In genomic region chr16:55521792-55522191, GRCh38 we compare ENCODE assay signal across 29 cellular contexts.
"Had no signal": no experiment of that assay in that cellular context is flagged by ENCODE, and none has a peak within 500 bp of the region (broad histone marks: within the 10 kb centered on the region; RNA-seq: fewer than 3 reads in every experiment).

No MANE protein-coding gene starts in this region.

- H3K4me1 Mint-ChIP-seq: stimulated activated effector memory CD8-positive, alpha-beta T cell treated with anti-CD3 and anti-CD28 coated beads, Interleukin-12 subunit alpha, Interleukin-12 subunit beta, amount 100 ng/mL, for 72 hours; stimulated activated memory B cell treated with anti-CD40 and anti-IgM and Interleukin-4, amounts not matched to agents 10 μg/mL and 1 μg/mL and 100 μg/mL, for 72 hours; stimulated activated naive B cell treated with anti-CD40 and anti-IgM and Interleukin-4, amounts not matched to agents 10 μg/mL and 1 μg/mL and 100 μg/mL, for 72 hours; stimulated activated naive CD8-positive, alpha-beta T cell treated with anti-CD3 and anti-CD28 coated beads, Interleukin-15, amount 100 ng/mL, for 72 hours had no signal

- DNase-seq: stimulated activated CD4-positive, alpha-beta T cell treated with anti-CD3 and anti-CD28 coated beads, Interleukin-2, amount 100 ng/mL, for 48 hours; stimulated activated CD4-positive, alpha-beta T cell treated with anti-CD3 and anti-CD28 coated beads, Interleukin-4, amount 100 ng/mL, for 1 hour; stimulated activated CD4-positive, alpha-beta T cell treated with anti-CD3 and anti-CD28 coated beads, Interleukin-4, amount 100 ng/mL, for 24 hours; stimulated activated CD4-positive, alpha-beta T cell treated with anti-CD3 and anti-CD28 coated beads, Interleukin-4, amount 100 ng/mL, for 4 hours; stimulated activated CD8-positive, alpha-beta memory T cell treated with anti-CD3 and anti-CD28 coated beads, Interleukin-4, amount 100 ng/mL, for 48 hours; stimulated activated naive B cell treated with anti-CD40 and anti-IgM and Interleukin-4, amounts not matched to agents 10 μg/mL and 1 μg/mL and 100 μg/mL, for 72 hours; stimulated activated naive CD4-positive, alpha-beta T cell; stimulated activated naive CD4-positive, alpha-beta T cell treated with Interleukin-2 at 50 U/mL for 16 hours; stimulated activated naive CD8-positive, alpha-beta T cell treated with anti-CD3 and anti-CD28 coated beads, Interleukin-15, amount 100 ng/mL, for 72 hours; stimulated activated naive CD8-positive, alpha-beta T cell treated with anti-CD3 and anti-CD28 coated beads, Interleukin-15, Interleukin-2, amounts not matched to agents 100 U/mL and 50 U/mL, for 24 hours; stomach; substantia nigra; testis; thyroid gland; tibial artery; transverse colon; trophoblast cell; upper lobe of left lung; upper lobe of right lung; uterus had no signal

- H3K4me1 ChIP-seq: stomach, suprapubic skin, testis, tibial artery, upper lobe of left lung, upper lobe of right lung, uterus, vagina had no signal

- H3K27ac Mint-ChIP-seq: stimulated activated effector memory CD8-positive, alpha-beta T cell treated with anti-CD3 and anti-CD28 coated beads, Interleukin-12 subunit alpha, Interleukin-12 subunit beta, amount 100 ng/mL, for 72 hours; stimulated activated memory B cell treated with anti-CD40 and anti-IgM and Interleukin-4, amounts not matched to agents 10 μg/mL and 1 μg/mL and 100 μg/mL, for 72 hours; stimulated activated naive B cell treated with anti-CD40 and anti-IgM and Interleukin-4, amounts not matched to agents 10 μg/mL and 1 μg/mL and 100 μg/mL, for 72 hours; stimulated activated naive CD8-positive, alpha-beta T cell treated with anti-CD3 and anti-CD28 coated beads, Interleukin-15, amount 100 ng/mL, for 72 hours; stimulated activated naive CD8-positive, alpha-beta T cell treated with anti-CD3 and anti-CD28 coated beads, Interleukin-15, Interleukin-2, amounts not matched to agents 100 ng/mL and 50 ng/mL, for 24 hours; type B pancreatic cell had no signal

- H3K4me3 Mint-ChIP-seq: stimulated activated effector memory CD8-positive, alpha-beta T cell treated with anti-CD3 and anti-CD28 coated beads, Interleukin-12 subunit alpha, Interleukin-12 subunit beta, amount 100 ng/mL, for 72 hours; stimulated activated memory B cell treated with anti-CD40 and anti-IgM and Interleukin-4, amounts not matched to agents 10 μg/mL and 1 μg/mL and 100 μg/mL, for 72 hours; stimulated activated naive B cell treated with anti-CD40 and anti-IgM and Interleukin-4, amounts not matched to agents 10 μg/mL and 1 μg/mL and 100 μg/mL, for 72 hours; stimulated activated naive CD8-positive, alpha-beta T cell treated with anti-CD3 and anti-CD28 coated beads, Interleukin-15, amount 100 ng/mL, for 72 hours; stimulated activated naive CD8-positive, alpha-beta T cell treated with anti-CD3 and anti-CD28 coated beads, Interleukin-15, Interleukin-2, amounts not matched to agents 100 ng/mL and 50 ng/mL, for 24 hours; type B pancreatic cell had no signal

- H3K4me3 ChIP-seq: stomach, suprapubic skin, testis, thoracic aorta, thyroid gland, tibial artery, tibial nerve, transverse colon, upper lobe of left lung, upper lobe of right lung, uterus, vagina had no signal

- H3K27ac ChIP-seq: stomach, suprapubic skin, testis, thoracic aorta, thyroid gland, tibial artery, tibial nerve, transverse colon, upper lobe of left lung, upper lobe of right lung, uterus, vagina had no signal

- FAIRE-seq: urothelium cell line had no signal

- H3K27me3 Mint-ChIP-seq: stimulated activated memory B cell treated with anti-CD40 and anti-IgM and Interleukin-4, amounts not matched to agents 10 μg/mL and 1 μg/mL and 100 μg/mL, for 72 hours; stimulated activated naive B cell treated with anti-CD40 and anti-IgM and Interleukin-4, amounts not matched to agents 10 μg/mL and 1 μg/mL and 100 μg/mL, for 72 hours; stimulated activated naive CD8-positive, alpha-beta T cell treated with anti-CD3 and anti-CD28 coated beads, Interleukin-15, amount 100 ng/mL, for 72 hours; stimulated activated naive CD8-positive, alpha-beta T cell treated with anti-CD3 and anti-CD28 coated beads, Interleukin-15, Interleukin-2, amounts not matched to agents 100 ng/mL and 50 ng/mL, for 24 hours; type B pancreatic cell had no signal

- H3K36me3 ChIP-seq: stomach, suprapubic skin, thoracic aorta, thyroid gland, tibial artery, transverse colon, upper lobe of left lung, upper lobe of right lung, uterus, vagina had no signal

- H3K27me3 ChIP-seq: stomach, suprapubic skin, testis, thyroid gland, tibial artery, tibial nerve, transverse colon, upper lobe of left lung, upper lobe of right lung, uterus, vagina had no signal

- H3K9me3 ChIP-seq: testis, thoracic aorta, thyroid gland, upper lobe of right lung, uterus, vagina had no signal

- H3K36me3 Mint-ChIP-seq: stimulated activated effector memory CD8-positive, alpha-beta T cell treated with anti-CD3 and anti-CD28 coated beads, Interleukin-12 subunit alpha, Interleukin-12 subunit beta, amount 100 ng/mL, for 72 hours; stimulated activated memory B cell treated with anti-CD40 and anti-IgM and Interleukin-4, amounts not matched to agents 10 μg/mL and 1 μg/mL and 100 μg/mL, for 72 hours; stimulated activated naive B cell treated with anti-CD40 and anti-IgM and Interleukin-4, amounts not matched to agents 10 μg/mL and 1 μg/mL and 100 μg/mL, for 72 hours had no signal

- ATAC-seq: stimulated activated effector memory CD8-positive, alpha-beta T cell treated with anti-CD3 and anti-CD28 coated beads, Interleukin-12 subunit alpha, Interleukin-12 subunit beta, amount 100 ng/mL, for 72 hours; stimulated activated memory B cell treated with anti-CD40 and anti-IgM and Interleukin-4, amounts not matched to agents 10 μg/mL and 1 μg/mL and 100 μg/mL, for 72 hours; stimulated activated naive B cell treated with anti-CD40 and anti-IgM and Interleukin-4, amounts not matched to agents 10 μg/mL and 1 μg/mL and 100 μg/mL, for 72 hours; stimulated activated naive CD8-positive, alpha-beta T cell treated with anti-CD3 and anti-CD28 coated beads, Interleukin-15, amount 100 ng/mL, for 72 hours; stimulated activated naive CD8-positive, alpha-beta T cell treated with anti-CD3 and anti-CD28 coated beads, Interleukin-15, Interleukin-2, amounts not matched to agents 100 U/mL and 50 U/mL, for 24 hours; upper lobe of right lung had no signal
